2 cellular contexts compared by ENCODE assay signal in the genomic region with DNA sequence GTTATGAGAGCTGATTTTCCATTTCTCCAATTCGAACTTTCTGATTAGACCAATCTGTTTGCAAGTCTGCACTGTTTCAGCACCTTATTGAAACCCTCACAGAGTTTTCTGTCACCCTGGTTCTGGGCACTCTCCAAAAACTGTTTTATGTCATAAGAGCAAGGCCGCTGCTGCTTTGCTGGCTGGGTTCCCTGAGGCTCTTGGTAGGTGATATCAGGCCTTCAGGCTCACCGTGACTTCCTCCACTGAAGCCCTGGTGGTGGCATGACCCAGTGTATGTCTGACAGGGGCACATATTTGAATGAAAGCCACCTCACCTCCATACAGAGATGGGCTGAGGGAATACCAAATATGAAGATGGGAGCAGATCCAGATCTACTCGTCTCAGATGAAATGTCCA.
TF ChIP-seq lines count a peak whose summit lies in the region.

No MANE protein-coding gene starts in this region.

TF ChIP-seq in SK-N-SH treated with all-trans-retinoic acid at 6 μM for 48 hours, 23 proteins besides CTCF, POLR2A, EP300 and RAD21 (continued from another document):
- TF ChIP-seq, protein P1, sequence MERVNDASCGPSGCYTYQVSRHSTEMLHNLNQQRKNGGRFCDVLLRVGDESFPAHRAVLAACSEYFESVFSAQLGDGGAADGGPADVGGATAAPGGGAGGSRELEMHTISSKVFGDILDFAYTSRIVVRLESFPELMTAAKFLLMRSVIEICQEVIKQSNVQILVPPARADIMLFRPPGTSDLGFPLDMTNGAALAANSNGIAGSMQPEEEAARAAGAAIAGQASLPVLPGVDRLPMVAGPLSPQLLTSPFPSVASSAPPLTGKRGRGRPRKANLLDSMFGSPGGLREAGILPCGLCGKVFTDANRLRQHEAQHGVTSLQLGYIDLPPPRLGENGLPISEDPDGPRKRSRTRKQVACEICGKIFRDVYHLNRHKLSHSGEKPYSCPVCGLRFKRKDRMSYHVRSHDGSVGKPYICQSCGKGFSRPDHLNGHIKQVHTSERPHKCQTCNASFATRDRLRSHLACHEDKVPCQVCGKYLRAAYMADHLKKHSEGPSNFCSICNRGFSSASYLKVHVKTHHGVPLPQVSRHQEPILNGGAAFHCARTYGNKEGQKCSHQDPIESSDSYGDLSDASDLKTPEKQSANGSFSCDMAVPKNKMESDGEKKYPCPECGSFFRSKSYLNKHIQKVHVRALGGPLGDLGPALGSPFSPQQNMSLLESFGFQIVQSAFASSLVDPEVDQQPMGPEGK (CRISPR knock-in tag; IDR thresholded peaks at IDR 0.05; ENCODE audit: borderline replicate concordance) = no peak
- TF ChIP-seq OSR1 (CRISPR knock-in tag; IDR thresholded peaks at IDR 0.05) (no peak), ZNF565 (CRISPR knock-in tag; conservative IDR thresholded peaks at IDR 0.05; ENCODE audit: low read depth) (no peak), ZNF8 (CRISPR knock-in tag; IDR thresholded peaks at IDR 0.05) (no peak), ZFP30 (CRISPR knock-in tag; IDR thresholded peaks at IDR 0.05) (no peak), ARNTL (CRISPR knock-in tag; IDR thresholded peaks at IDR 0.05; ENCODE audit: borderline replicate concordance, low read depth) (no peak), BACH2 (CRISPR knock-in tag; IDR thresholded peaks at IDR 0.05; ENCODE audit: borderline replicate concordance) (no peak), SNAI2 (CRISPR knock-in tag; IDR thresholded peaks at IDR 0.05) (no peak), ISL1 (CRISPR knock-in tag; IDR thresholded peaks at IDR 0.05) (no peak), RARB (CRISPR knock-in tag; IDR thresholded peaks at IDR 0.05) (no peak), ZFP3 (CRISPR knock-in tag; IDR thresholded peaks at IDR 0.05) (no peak)
- TF ChIP-seq, protein P2, sequence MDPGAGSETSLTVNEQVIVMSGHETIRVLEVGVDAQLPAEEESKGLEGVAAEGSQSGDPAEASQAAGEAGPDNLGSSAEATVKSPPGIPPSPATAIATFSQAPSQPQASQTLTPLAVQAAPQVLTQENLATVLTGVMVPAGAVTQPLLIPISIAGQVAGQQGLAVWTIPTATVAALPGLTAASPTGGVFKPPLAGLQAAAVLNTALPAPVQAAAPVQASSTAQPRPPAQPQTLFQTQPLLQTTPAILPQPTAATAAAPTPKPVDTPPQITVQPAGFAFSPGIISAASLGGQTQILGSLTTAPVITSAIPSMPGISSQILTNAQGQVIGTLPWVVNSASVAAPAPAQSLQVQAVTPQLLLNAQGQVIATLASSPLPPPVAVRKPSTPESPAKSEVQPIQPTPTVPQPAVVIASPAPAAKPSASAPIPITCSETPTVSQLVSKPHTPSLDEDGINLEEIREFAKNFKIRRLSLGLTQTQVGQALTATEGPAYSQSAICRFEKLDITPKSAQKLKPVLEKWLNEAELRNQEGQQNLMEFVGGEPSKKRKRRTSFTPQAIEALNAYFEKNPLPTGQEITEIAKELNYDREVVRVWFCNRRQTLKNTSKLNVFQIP (CRISPR knock-in tag; IDR thresholded peaks at IDR 0.05; ENCODE audit: borderline replicate concordance, low read depth) = no peak
- TF ChIP-seq, protein P3, sequence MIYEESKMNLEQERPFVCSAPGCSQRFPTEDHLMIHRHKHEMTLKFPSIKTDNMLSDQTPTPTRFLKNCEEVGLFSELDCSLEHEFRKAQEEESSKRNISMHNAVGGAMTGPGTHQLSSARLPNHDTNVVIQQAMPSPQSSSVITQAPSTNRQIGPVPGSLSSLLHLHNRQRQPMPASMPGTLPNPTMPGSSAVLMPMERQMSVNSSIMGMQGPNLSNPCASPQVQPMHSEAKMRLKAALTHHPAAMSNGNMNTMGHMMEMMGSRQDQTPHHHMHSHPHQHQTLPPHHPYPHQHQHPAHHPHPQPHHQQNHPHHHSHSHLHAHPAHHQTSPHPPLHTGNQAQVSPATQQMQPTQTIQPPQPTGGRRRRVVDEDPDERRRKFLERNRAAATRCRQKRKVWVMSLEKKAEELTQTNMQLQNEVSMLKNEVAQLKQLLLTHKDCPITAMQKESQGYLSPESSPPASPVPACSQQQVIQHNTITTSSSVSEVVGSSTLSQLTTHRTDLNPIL (CRISPR knock-in tag; IDR thresholded peaks at IDR 0.05; ENCODE audit: low read depth) = no peak
- TF ChIP-seq, protein P4, sequence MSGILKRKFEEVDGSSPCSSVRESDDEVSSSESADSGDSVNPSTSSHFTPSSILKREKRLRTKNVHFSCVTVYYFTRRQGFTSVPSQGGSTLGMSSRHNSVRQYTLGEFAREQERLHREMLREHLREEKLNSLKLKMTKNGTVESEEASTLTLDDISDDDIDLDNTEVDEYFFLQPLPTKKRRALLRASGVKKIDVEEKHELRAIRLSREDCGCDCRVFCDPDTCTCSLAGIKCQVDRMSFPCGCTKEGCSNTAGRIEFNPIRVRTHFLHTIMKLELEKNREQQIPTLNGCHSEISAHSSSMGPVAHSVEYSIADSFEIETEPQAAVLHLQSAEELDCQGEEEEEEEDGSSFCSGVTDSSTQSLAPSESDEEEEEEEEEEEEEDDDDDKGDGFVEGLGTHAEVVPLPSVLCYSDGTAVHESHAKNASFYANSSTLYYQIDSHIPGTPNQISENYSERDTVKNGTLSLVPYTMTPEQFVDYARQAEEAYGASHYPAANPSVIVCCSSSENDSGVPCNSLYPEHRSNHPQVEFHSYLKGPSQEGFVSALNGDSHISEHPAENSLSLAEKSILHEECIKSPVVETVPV (CRISPR knock-in tag; IDR thresholded peaks at IDR 0.05) = no peak
TF ChIP-seq in SK-N-SH treated with all-trans-retinoic acid at 6 μM for 48 hours: peak in this region for 0.

TF ChIP-seq in WTC11, 78 proteins besides CTCF, POLR2A, EP300 and RAD21 (continued from another document):
- TF ChIP-seq, protein P5, sequence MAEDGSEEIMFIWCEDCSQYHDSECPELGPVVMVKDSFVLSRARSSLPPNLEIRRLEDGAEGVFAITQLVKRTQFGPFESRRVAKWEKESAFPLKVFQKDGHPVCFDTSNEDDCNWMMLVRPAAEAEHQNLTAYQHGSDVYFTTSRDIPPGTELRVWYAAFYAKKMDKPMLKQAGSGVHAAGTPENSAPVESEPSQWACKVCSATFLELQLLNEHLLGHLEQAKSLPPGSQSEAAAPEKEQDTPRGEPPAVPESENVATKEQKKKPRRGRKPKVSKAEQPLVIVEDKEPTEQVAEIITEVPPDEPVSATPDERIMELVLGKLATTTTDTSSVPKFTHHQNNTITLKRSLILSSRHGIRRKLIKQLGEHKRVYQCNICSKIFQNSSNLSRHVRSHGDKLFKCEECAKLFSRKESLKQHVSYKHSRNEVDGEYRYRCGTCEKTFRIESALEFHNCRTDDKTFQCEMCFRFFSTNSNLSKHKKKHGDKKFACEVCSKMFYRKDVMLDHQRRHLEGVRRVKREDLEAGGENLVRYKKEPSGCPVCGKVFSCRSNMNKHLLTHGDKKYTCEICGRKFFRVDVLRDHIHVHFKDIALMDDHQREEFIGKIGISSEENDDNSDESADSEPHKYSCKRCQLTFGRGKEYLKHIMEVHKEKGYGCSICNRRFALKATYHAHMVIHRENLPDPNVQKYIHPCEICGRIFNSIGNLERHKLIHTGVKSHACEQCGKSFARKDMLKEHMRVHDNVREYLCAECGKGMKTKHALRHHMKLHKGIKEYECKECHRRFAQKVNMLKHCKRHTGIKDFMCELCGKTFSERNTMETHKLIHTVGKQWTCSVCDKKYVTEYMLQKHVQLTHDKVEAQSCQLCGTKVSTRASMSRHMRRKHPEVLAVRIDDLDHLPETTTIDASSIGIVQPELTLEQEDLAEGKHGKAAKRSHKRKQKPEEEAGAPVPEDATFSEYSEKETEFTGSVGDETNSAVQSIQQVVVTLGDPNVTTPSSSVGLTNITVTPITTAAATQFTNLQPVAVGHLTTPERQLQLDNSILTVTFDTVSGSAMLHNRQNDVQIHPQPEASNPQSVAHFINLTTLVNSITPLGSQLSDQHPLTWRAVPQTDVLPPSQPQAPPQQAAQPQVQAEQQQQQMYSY (CRISPR knock-in tag; IDR thresholded peaks at IDR 0.05) = no peak
- TF ChIP-seq, protein P6, sequence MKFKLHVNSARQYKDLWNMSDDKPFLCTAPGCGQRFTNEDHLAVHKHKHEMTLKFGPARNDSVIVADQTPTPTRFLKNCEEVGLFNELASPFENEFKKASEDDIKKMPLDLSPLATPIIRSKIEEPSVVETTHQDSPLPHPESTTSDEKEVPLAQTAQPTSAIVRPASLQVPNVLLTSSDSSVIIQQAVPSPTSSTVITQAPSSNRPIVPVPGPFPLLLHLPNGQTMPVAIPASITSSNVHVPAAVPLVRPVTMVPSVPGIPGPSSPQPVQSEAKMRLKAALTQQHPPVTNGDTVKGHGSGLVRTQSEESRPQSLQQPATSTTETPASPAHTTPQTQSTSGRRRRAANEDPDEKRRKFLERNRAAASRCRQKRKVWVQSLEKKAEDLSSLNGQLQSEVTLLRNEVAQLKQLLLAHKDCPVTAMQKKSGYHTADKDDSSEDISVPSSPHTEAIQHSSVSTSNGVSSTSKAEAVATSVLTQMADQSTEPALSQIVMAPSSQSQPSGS (CRISPR knock-in tag; IDR thresholded peaks at IDR 0.05; ENCODE audit: borderline replicate concordance, low read depth) = no peak
- TF ChIP-seq GTF2I (CRISPR knock-in tag; conservative IDR thresholded peaks at IDR 0.05) = no peak
- no peak for TF ChIP-seq SOX15 (CRISPR knock-in tag; IDR thresholded peaks at IDR 0.05)
- TF ChIP-seq TEAD4 (CRISPR knock-in tag; IDR thresholded peaks at IDR 0.05) = no peak
- TF ChIP-seq NR3C1 (CRISPR knock-in tag; conservative IDR thresholded peaks at IDR 0.05; ENCODE audit: low read depth) = no peak
- TF ChIP-seq, protein P7, sequence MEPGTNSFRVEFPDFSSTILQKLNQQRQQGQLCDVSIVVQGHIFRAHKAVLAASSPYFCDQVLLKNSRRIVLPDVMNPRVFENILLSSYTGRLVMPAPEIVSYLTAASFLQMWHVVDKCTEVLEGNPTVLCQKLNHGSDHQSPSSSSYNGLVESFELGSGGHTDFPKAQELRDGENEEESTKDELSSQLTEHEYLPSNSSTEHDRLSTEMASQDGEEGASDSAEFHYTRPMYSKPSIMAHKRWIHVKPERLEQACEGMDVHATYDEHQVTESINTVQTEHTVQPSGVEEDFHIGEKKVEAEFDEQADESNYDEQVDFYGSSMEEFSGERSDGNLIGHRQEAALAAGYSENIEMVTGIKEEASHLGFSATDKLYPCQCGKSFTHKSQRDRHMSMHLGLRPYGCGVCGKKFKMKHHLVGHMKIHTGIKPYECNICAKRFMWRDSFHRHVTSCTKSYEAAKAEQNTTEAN (CRISPR knock-in tag; IDR thresholded peaks at IDR 0.05) = no peak
- TF ChIP-seq, protein P8, sequence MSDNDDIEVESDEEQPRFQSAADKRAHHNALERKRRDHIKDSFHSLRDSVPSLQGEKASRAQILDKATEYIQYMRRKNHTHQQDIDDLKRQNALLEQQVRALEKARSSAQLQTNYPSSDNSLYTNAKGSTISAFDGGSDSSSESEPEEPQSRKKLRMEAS (CRISPR knock-in tag; IDR thresholded peaks at IDR 0.05) = no peak
- TF ChIP-seq ZNF416 (CRISPR knock-in tag; IDR thresholded peaks at IDR 0.05) = no peak
- TF ChIP-seq ZNF423 (CRISPR knock-in tag; IDR thresholded peaks at IDR 0.05) = no peak
- TF ChIP-seq, protein P9, sequence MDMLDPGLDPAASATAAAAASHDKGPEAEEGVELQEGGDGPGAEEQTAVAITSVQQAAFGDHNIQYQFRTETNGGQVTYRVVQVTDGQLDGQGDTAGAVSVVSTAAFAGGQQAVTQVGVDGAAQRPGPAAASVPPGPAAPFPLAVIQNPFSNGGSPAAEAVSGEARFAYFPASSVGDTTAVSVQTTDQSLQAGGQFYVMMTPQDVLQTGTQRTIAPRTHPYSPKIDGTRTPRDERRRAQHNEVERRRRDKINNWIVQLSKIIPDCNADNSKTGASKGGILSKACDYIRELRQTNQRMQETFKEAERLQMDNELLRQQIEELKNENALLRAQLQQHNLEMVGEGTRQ (CRISPR knock-in tag; IDR thresholded peaks at IDR 0.05) = no peak
- TF ChIP-seq, protein P10, sequence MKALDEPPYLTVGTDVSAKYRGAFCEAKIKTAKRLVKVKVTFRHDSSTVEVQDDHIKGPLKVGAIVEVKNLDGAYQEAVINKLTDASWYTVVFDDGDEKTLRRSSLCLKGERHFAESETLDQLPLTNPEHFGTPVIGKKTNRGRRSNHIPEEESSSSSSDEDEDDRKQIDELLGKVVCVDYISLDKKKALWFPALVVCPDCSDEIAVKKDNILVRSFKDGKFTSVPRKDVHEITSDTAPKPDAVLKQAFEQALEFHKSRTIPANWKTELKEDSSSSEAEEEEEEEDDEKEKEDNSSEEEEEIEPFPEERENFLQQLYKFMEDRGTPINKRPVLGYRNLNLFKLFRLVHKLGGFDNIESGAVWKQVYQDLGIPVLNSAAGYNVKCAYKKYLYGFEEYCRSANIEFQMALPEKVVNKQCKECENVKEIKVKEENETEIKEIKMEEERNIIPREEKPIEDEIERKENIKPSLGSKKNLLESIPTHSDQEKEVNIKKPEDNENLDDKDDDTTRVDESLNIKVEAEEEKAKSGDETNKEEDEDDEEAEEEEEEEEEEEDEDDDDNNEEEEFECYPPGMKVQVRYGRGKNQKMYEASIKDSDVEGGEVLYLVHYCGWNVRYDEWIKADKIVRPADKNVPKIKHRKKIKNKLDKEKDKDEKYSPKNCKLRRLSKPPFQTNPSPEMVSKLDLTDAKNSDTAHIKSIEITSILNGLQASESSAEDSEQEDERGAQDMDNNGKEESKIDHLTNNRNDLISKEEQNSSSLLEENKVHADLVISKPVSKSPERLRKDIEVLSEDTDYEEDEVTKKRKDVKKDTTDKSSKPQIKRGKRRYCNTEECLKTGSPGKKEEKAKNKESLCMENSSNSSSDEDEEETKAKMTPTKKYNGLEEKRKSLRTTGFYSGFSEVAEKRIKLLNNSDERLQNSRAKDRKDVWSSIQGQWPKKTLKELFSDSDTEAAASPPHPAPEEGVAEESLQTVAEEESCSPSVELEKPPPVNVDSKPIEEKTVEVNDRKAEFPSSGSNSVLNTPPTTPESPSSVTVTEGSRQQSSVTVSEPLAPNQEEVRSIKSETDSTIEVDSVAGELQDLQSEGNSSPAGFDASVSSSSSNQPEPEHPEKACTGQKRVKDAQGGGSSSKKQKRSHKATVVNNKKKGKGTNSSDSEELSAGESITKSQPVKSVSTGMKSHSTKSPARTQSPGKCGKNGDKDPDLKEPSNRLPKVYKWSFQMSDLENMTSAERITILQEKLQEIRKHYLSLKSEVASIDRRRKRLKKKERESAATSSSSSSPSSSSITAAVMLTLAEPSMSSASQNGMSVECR (CRISPR knock-in tag; IDR thresholded peaks at IDR 0.05; ENCODE audit: borderline replicate concordance) = no peak
- TF ChIP-seq EMX1 (CRISPR knock-in tag; IDR thresholded peaks at IDR 0.05) = no peak
- TF ChIP-seq ZNF232 (CRISPR knock-in tag; IDR thresholded peaks at IDR 0.05) = no peak
- no peak for TF ChIP-seq ETV6 (CRISPR knock-in tag; IDR thresholded peaks at IDR 0.05)
- TF ChIP-seq, protein P11, sequence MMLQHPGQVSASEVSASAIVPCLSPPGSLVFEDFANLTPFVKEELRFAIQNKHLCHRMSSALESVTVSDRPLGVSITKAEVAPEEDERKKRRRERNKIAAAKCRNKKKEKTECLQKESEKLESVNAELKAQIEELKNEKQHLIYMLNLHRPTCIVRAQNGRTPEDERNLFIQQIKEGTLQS (CRISPR knock-in tag; conservative IDR thresholded peaks at IDR 0.05) = no peak
- TF ChIP-seq, protein P12, sequence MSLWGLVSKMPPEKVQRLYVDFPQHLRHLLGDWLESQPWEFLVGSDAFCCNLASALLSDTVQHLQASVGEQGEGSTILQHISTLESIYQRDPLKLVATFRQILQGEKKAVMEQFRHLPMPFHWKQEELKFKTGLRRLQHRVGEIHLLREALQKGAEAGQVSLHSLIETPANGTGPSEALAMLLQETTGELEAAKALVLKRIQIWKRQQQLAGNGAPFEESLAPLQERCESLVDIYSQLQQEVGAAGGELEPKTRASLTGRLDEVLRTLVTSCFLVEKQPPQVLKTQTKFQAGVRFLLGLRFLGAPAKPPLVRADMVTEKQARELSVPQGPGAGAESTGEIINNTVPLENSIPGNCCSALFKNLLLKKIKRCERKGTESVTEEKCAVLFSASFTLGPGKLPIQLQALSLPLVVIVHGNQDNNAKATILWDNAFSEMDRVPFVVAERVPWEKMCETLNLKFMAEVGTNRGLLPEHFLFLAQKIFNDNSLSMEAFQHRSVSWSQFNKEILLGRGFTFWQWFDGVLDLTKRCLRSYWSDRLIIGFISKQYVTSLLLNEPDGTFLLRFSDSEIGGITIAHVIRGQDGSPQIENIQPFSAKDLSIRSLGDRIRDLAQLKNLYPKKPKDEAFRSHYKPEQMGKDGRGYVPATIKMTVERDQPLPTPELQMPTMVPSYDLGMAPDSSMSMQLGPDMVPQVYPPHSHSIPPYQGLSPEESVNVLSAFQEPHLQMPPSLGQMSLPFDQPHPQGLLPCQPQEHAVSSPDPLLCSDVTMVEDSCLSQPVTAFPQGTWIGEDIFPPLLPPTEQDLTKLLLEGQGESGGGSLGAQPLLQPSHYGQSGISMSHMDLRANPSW (CRISPR knock-in tag; conservative IDR thresholded peaks at IDR 0.05; ENCODE audit: low read depth) = no peak
TF ChIP-seq in WTC11: peak in this region for 0.
